21 cellular contexts compared by ENCODE assay signal in genomic region chr7:132733860-132734259, GRCh38.
"Had no signal": no experiment of that assay in that cellular context is flagged by ENCODE, and none has a peak within 500 bp of the region (broad histone marks: within the 10 kb centered on the region; RNA-seq: fewer than 3 reads in every experiment).

No MANE protein-coding gene starts in this region.

- DNase-seq: IMR-90, Kasumi-1, MM.1S, NCI-H1092 treated with DMSO at 0.1 percent for 48 hours, NCI-H1436, NCI-H187, NCI-H2029, NCI-H2081 treated with DMSO at 0.1 percent for 48 hours, NCI-H2171, NCI-H226, NCI-H446, NCI-H510A, NCI-H524 treated with DMSO at 0.1 percent for 48 hours, NCI-H774, Right ventricle myocardium superior, RPMI8226, SIG-M5 had no signal

- H3K27me3 ChIP-seq: SJSA1 had no signal

- H3K4me2 ChIP-seq: KMS-11 had no signal

- ATAC-seq: HepG2 had no signal

- H3K27ac ChIP-seq: KMS-11, SJSA1, SK-N-MC had no signal

- H3K9ac ChIP-seq: KMS-11 had no signal

- H3K36me3 ChIP-seq: SJSA1 had no signal

- H3K4me3 ChIP-seq: SJSA1, SK-N-MC had no signal

- H3K9me3 ChIP-seq: SJSA1 had no signal
